9 cellular contexts compared by ENCODE assay signal in the genomic region with DNA sequence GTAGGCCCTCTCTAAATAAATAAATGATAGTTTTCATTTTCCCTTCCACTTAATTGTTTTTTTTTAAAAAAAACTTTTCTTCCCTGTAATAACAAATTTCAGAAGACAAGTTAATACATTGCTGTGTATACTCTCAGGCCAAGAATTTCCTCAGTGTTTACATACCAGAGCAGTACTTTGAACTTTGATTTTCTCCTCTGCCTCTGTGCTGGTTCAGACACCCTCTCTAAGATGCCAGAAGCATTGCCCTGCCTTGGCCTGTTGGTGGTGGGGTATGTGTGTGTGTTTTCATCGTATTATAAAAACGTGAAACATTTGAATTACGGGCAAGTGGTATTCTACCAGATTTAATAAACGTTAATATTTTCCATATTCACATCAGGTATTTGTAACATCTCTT.
DNase-seq lines count a peak whose midpoint lies in the region; FAIRE-seq and TF ChIP-seq lines count a peak whose summit lies in the region.
"Had no signal": no experiment of that assay in that cellular context is flagged by ENCODE, and none has a peak within 500 bp of the region (broad histone marks: within the 10 kb centered on the region; RNA-seq: fewer than 3 reads in every experiment).

No MANE protein-coding gene starts in this region.

- intact Hi-C loops in Caco-2 (cut with micrococcal nuclease; ENCODE audit: unreplicated experiment): loop anchor here (1.0 kb wide), 3 partner anchors 12 to 86 kb away; no protein-coding TSS in a partner anchor

- H3K27ac ChIP-seq in SJSA1: peak overlapping the region; percentile 50
- H3K27ac ChIP-seq in rectal smooth muscle tissue (ENCODE audit: low read depth, low read length): peak overlapping the region; percentile 56
- H3K27ac ChIP-seq in WERI-Rb-1: no peak overlapping the region

- POLR2A ChIA-PET in Caco-2 (lab: Charles Lee): no interaction called here

- H3K9ac ChIP-seq in rectal smooth muscle tissue (ENCODE audit: low read length): no peak overlapping the region

- DNase-seq in Caco-2 (peak; percentile 71 to 73), SJSA1 (ENCODE audit: low read depth in 1 of 2, low spot score in 2 of 2) (peak in 1 of 2 experiments; percentile 83), fibroblast of peridontal ligament (ENCODE audit: extremely low read depth) (peak; percentile 86), WERI-Rb-1 (no peak), HTR-8/SVneo (ENCODE audit: insufficient read length, low spot score) (no peak), NCI-H2171 treated with DMSO at 0.1 percent for 48 hours (lab: John Stamatoyannopoulos, UW) (no peak), NCI-H446 (lab: John Stamatoyannopoulos, UW) (no peak)
- DNase-seq: activated effector memory CD4-positive, alpha-beta T cell treated with Interleukin-2 at 50 U/mL for 16 hours had no signal

- H3K9me3 Mint-ChIP-seq in Caco-2 (ENCODE audit: unreplicated experiment): no peaks in the 10 kb centered on the region

- no peak for FAIRE-seq in HTR-8/SVneo (lab: Jason Lieb, UNC)

- peaks cover 84% of the 10 kb centered on the region for H3K4me1 ChIP-seq in Caco-2
- H3K4me1 ChIP-seq in SJSA1 (replicated peaks): peaks cover 74% of the 10 kb centered on the region
- H3K4me1 ChIP-seq in rectal smooth muscle tissue (ENCODE audit: control insufficient read depth, insufficient read depth, low read length): peaks cover 32% of the 10 kb centered on the region

- H3K4me3 ChIP-seq in Caco-2 (ENCODE audit: low read depth, low read length) (no peak overlapping the region), SJSA1 (no peak overlapping the region), rectal smooth muscle tissue (ENCODE audit: low read length) (no peak overlapping the region), WERI-Rb-1 (ENCODE audit: low read depth, low read length) (no peak overlapping the region)

- peaks cover 78% of the 10 kb centered on the region for H3K4me1 Mint-ChIP-seq in Caco-2 (ENCODE audit: low read depth, unreplicated experiment)

- H3K36me3 ChIP-seq in Caco-2 (ENCODE audit: control insufficient read depth, insufficient read depth, low read length): no peaks in the 10 kb centered on the region
- H3K36me3 ChIP-seq in SJSA1: peaks cover 4% of the 10 kb centered on the region; the same call in 1 of the 2 replicates
- H3K36me3 ChIP-seq in rectal smooth muscle tissue (ENCODE audit: control insufficient read depth, insufficient read depth, low read length): no peaks in the 10 kb centered on the region
- H3K36me3 ChIP-seq in WERI-Rb-1: no peaks in the 10 kb centered on the region

- peaks cover 39% of the 10 kb centered on the region for H3K36me3 Mint-ChIP-seq in Caco-2 (ENCODE audit: insufficient read depth, unreplicated experiment)

- peak overlapping the region; percentile 91 for H3K27ac Mint-ChIP-seq in Caco-2 (ENCODE audit: unreplicated experiment)

- CTCF ChIA-PET in Caco-2 (lab: Charles Lee): interaction anchor here (1.0 kb wide), 1 partner anchor 12 kb away, joined by 5 read pairs; no protein-coding TSS in a partner anchor

- H3K27me3 Mint-ChIP-seq in Caco-2 (ENCODE audit: insufficient read depth, unreplicated experiment): no peaks in the 10 kb centered on the region

- BruUV-seq in Caco-2 (replicated peaks; lab: Mats Ljungman, UMichigan): no TSS peak

- H3K4me3 Mint-ChIP-seq in Caco-2 (ENCODE audit: unreplicated experiment): peak overlapping the region; percentile 49

- peak in 1 of 2 experiments; percentile 50 for TF ChIP-seq CTCF in Caco-2 (IDR thresholded peaks at IDR 0.05; ENCODE audit: insufficient read depth in 1 of 2, low read depth in 1 of 2, low read length in 1 of 2, severe bottlenecking in 1 of 2, unreplicated experiment in 1 of 2)
- TF ChIP-seq CTCF in WERI-Rb-1 (IDR thresholded peaks at IDR 0.05; ENCODE audit: low read depth, low read length): no peak

- H3K9me3 ChIP-seq in Caco-2 (no peaks in the 10 kb centered on the region), SJSA1 (replicated peaks) (no peaks in the 10 kb centered on the region), WERI-Rb-1 (ENCODE audit: severe bottlenecking) (no peaks in the 10 kb centered on the region)

- H3K27me3 ChIP-seq in Caco-2 (replicated peaks; ENCODE audit: control insufficient read depth, insufficient read depth, low read length): no peaks in the 10 kb centered on the region
- H3K27me3 ChIP-seq in SJSA1 (replicated peaks): no peaks in the 10 kb centered on the region
- H3K27me3 ChIP-seq in rectal smooth muscle tissue (ENCODE audit: control insufficient read depth, insufficient read depth, low read length): no peaks in the 10 kb centered on the region
- H3K27me3 ChIP-seq in WERI-Rb-1 (ENCODE audit: insufficient read depth, low read depth, severe bottlenecking): no peaks in the 10 kb centered on the region

Comparison
In these comparisons a context has a peak if more than half of its experiments do, and no peak if none do; other contexts are left out.
1. DNase-seq: peak in Caco-2 (2 of 2) and fibroblast of peridontal ligament (single experiment); none in WERI-Rb-1 (single experiment), HTR-8/SVneo (single experiment), NCI-H2171 treated with DMSO at 0.1 percent for 48 hours (single experiment) and NCI-H446 (0 of 2).